ENCODE assay signal across 1 cellular context in genomic region chr19:9675358-9675901, GRCh38.
TF ChIP-seq lines count a peak whose summit lies in the region.

No MANE protein-coding gene starts in this region.

TF ChIP-seq in PFSK-1, 5 proteins besides CTCF, POLR2A, EP300 and RAD21:
- 0 out of 2 replicates have a peak, but pooled peaks have one; percentile 1 for TF ChIP-seq SIN3A (IDR thresholded peaks at IDR 0.05; ENCODE audit: borderline replicate concordance, insufficient read depth, low read length)
